ENCODE assay signal across 26 cellular contexts in the genomic region with DNA sequence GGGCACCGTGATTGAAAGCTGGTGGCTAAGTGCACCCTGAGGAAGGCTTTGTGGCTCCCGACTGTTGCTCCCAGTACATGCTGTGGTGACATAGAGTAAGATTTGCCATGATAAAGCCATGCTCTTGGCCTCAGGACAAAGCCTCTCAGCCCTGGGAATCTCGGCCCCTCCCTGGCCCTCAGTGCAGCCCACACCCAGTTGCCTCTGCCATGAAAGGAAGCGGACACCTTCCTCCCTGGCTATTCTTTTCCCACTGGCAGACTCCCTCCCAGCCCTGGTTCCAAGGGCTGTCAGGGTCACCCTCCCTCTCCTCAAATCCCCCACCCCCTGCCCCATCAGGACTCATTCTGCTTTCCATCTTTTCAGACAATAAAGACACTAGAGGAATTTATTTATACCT.
"Had no signal": no experiment of that assay in that cellular context is flagged by ENCODE, and none has a peak within 500 bp of the region (broad histone marks: within the 10 kb centered on the region; RNA-seq: fewer than 3 reads in every experiment).

No MANE protein-coding gene starts in this region.

- H3K36me3 Mint-ChIP-seq: naive thymus-derived CD4-positive, alpha-beta T cell; natural killer cell; stimulated activated effector memory CD8-positive, alpha-beta T cell treated with anti-CD3 and anti-CD28 coated beads, Interleukin-12 subunit alpha, Interleukin-12 subunit beta, amount 100 ng/mL, for 72 hours; stimulated activated naive B cell treated with anti-CD40 and anti-IgM and Interleukin-4, amounts not matched to agents 10 μg/mL and 1 μg/mL and 100 μg/mL, for 72 hours had no signal

- H2AFZ ChIP-seq: parathyroid adenoma had no signal

- H3K36me3 ChIP-seq: ovary, right lobe of liver, sigmoid colon, stomach, thoracic aorta, thyroid gland, tibial nerve, upper lobe of left lung had no signal

- H3K27ac Mint-ChIP-seq: naive thymus-derived CD4-positive, alpha-beta T cell; natural killer cell; nephron; progenitor cell of endocrine pancreas; stimulated activated effector memory CD8-positive, alpha-beta T cell treated with anti-CD3 and anti-CD28 coated beads, Interleukin-12 subunit alpha, Interleukin-12 subunit beta, amount 100 ng/mL, for 72 hours; stimulated activated naive B cell treated with anti-CD40 and anti-IgM and Interleukin-4, amounts not matched to agents 10 μg/mL and 1 μg/mL and 100 μg/mL, for 72 hours; stimulated activated naive CD8-positive, alpha-beta T cell treated with anti-CD3 and anti-CD28 coated beads, Interleukin-15, Interleukin-2, amounts not matched to agents 100 ng/mL and 50 ng/mL, for 24 hours had no signal

- H3K27me3 ChIP-seq: ovary, right lobe of liver, sigmoid colon, thyroid gland, tibial nerve, upper lobe of left lung had no signal

- H3K4me3 ChIP-seq: ovary, psoas muscle, right lobe of liver, sigmoid colon, stomach, thoracic aorta, thyroid gland, tibial nerve, upper lobe of left lung had no signal

- H3K9me3 ChIP-seq: ovary, psoas muscle, right lobe of liver, sigmoid colon, stomach, thoracic aorta, thyroid gland, tibial nerve, upper lobe of left lung had no signal

- H3K4me3 Mint-ChIP-seq: naive thymus-derived CD4-positive, alpha-beta T cell; natural killer cell; nephron; stimulated activated effector memory CD8-positive, alpha-beta T cell treated with anti-CD3 and anti-CD28 coated beads, Interleukin-12 subunit alpha, Interleukin-12 subunit beta, amount 100 ng/mL, for 72 hours; stimulated activated naive B cell treated with anti-CD40 and anti-IgM and Interleukin-4, amounts not matched to agents 10 μg/mL and 1 μg/mL and 100 μg/mL, for 72 hours; stimulated activated naive CD8-positive, alpha-beta T cell treated with anti-CD3 and anti-CD28 coated beads, Interleukin-15, Interleukin-2, amounts not matched to agents 100 ng/mL and 50 ng/mL, for 24 hours had no signal

- H3K4me1 ChIP-seq: parathyroid adenoma, psoas muscle, right lobe of liver, sigmoid colon, stomach, thyroid gland, tibial nerve had no signal

- H3K79me2 ChIP-seq: parathyroid adenoma had no signal

- H3K4me1 Mint-ChIP-seq: stimulated activated naive B cell treated with anti-CD40 and anti-IgM and Interleukin-4, amounts not matched to agents 10 μg/mL and 1 μg/mL and 100 μg/mL, for 72 hours had no signal

- H3K9me3 Mint-ChIP-seq: natural killer cell; nephron; stimulated activated effector memory CD8-positive, alpha-beta T cell treated with anti-CD3 and anti-CD28 coated beads, Interleukin-12 subunit alpha, Interleukin-12 subunit beta, amount 100 ng/mL, for 72 hours; stimulated activated naive CD8-positive, alpha-beta T cell treated with anti-CD3 and anti-CD28 coated beads, Interleukin-15, Interleukin-2, amounts not matched to agents 100 ng/mL and 50 ng/mL, for 24 hours had no signal

- H3K27ac ChIP-seq: ovary, parathyroid adenoma, psoas muscle, right lobe of liver, sigmoid colon, stomach, thoracic aorta, thyroid gland, tibial nerve, upper lobe of left lung had no signal

- DNase-seq: naive thymus-derived CD4-positive, alpha-beta T cell; natural killer cell; occipital lobe; ovary; psoas muscle; right cardiac atrium; right lobe of liver; sigmoid colon; small intestine; stimulated activated CD4-positive, alpha-beta T cell treated with anti-CD3 and anti-CD28 coated beads, Interleukin-15, amount 100 ng/mL, for 24 hours; stimulated activated CD4-positive, alpha-beta T cell treated with anti-CD3 and anti-CD28 coated beads, Interleukin-2, amount 100 ng/mL, for 24 hours; stimulated activated CD4-positive, alpha-beta T cell treated with anti-CD3 and anti-CD28 coated beads, Interleukin-2, amount 100 ng/mL, for 48 hours; stimulated activated CD4-positive, alpha-beta T cell treated with anti-CD3 and anti-CD28 coated beads, Interleukin-4, amount 100 ng/mL, for 24 hours; stimulated activated naive B cell treated with anti-CD40 and anti-IgM and Interleukin-4, amounts not matched to agents 10 μg/mL and 1 μg/mL and 100 μg/mL, for 72 hours; stimulated activated naive CD4-positive, alpha-beta T cell treated with Interleukin-2 at 50 U/mL for 16 hours; stomach; thyroid gland; trophoblast cell; upper lobe of left lung had no signal

- H3K9ac ChIP-seq: parathyroid adenoma had no signal

- ATAC-seq: naive thymus-derived CD4-positive, alpha-beta T cell; natural killer cell; psoas muscle; right cardiac atrium; right lobe of liver; stimulated activated effector memory CD8-positive, alpha-beta T cell treated with anti-CD3 and anti-CD28 coated beads, Interleukin-12 subunit alpha, Interleukin-12 subunit beta, amount 100 ng/mL, for 72 hours; stimulated activated naive B cell treated with anti-CD40 and anti-IgM and Interleukin-4, amounts not matched to agents 10 μg/mL and 1 μg/mL and 100 μg/mL, for 72 hours had no signal
